1 cellular context compared by ENCODE assay signal in genomic region chr7:135335628-135336139, GRCh38.
TF ChIP-seq lines count a peak whose summit lies in the region.

No MANE protein-coding gene starts in this region.

TF ChIP-seq in GM23338, 12 proteins besides CTCF, POLR2A, EP300 and RAD21 (continued from another document):
- TF ChIP-seq ZNF462 (CRISPR knock-in tag; IDR thresholded peaks at IDR 0.05), result no peak
TF ChIP-seq in GM23338: peak in this region for 3.
